In genomic region chr17:78737332-78737731, GRCh38 we compare ENCODE assay signal across 8 cellular contexts. TPM values are rescaled to one million over a fixed set of nuclear protein-coding genes. Genes with fewer than 3 reads are reported as not detected.
DNase-seq lines count a peak whose midpoint lies in the region; ATAC-seq and TF ChIP-seq lines count a peak whose summit lies in the region.

No MANE protein-coding gene starts in this region.

- TF ChIP-seq CTCF in GM12865 (IDR thresholded peaks at IDR 0.05; ENCODE audit: insufficient read depth, low read depth, low read length, missing control alignments) (no peak), gastroesophageal sphincter (IDR thresholded peaks at IDR 0.05) (no peak)

- H3K9me3 ChIP-seq in gastroesophageal sphincter = no peaks in the 10 kb centered on the region

- peak; percentile 40 for ATAC-seq in gastroesophageal sphincter
- ATAC-seq in HG02763 (IDR thresholded peaks at IDR 0.05; ENCODE audit: unreplicated experiment) = no peak
- ATAC-seq in GM18909 (IDR thresholded peaks at IDR 0.05; ENCODE audit: poor library complexity, unreplicated experiment) = no peak

- H3K27ac ChIP-seq in ACC112 (ENCODE audit: low read depth, low read length) = peak overlapping the region; percentile 39; the same call in 1 of the 2 replicates
- H3K27ac ChIP-seq in gastroesophageal sphincter = peak overlapping the region in 3 of 4 donors; percentile 56 to 78 (median 72)

- DNase-seq in GM12865 (ENCODE audit: low read depth) (no peak), SW 1271 (lab: John Stamatoyannopoulos, UW) (peak; percentile 22 to 26), C1 segment of cervical spinal cord (lab: John Stamatoyannopoulos, UW) (no peak), T1000 (lab: John Stamatoyannopoulos, UW) (no peak)

- no peak for TF ChIP-seq EP300 in gastroesophageal sphincter (IDR thresholded peaks at IDR 0.05)

- no peak for TF ChIP-seq POLR2A in gastroesophageal sphincter (IDR thresholded peaks at IDR 0.05)

- no peak overlapping the region for H2AFZ ChIP-seq in ACC112 (ENCODE audit: low read length, unreplicated experiment)

- H3K4me3 ChIP-seq in ACC112 (ENCODE audit: low read depth, low read length) = peak overlapping the region; percentile 37
- H3K4me3 ChIP-seq in GM12865 (ENCODE audit: low read depth, low read length) = peak overlapping the region; percentile 89
- H3K4me3 ChIP-seq in gastroesophageal sphincter = no peak overlapping the region

- WGBS in gastroesophageal sphincter (ENCODE audit: low coverage in 1 of 2), 2 donors = 16 to 23% methylated on average over 2 of the region's 2 CpGs

- H3K27me3 ChIP-seq in ACC112 (ENCODE audit: insufficient read depth, low read length) = no peaks in the 10 kb centered on the region
- H3K27me3 ChIP-seq in gastroesophageal sphincter = no peaks in the 10 kb centered on the region

- H3K36me3 ChIP-seq in ACC112 (ENCODE audit: insufficient read depth, low read length) (no peaks in the 10 kb centered on the region), gastroesophageal sphincter (no peaks in the 10 kb centered on the region)

- H3K4me1 ChIP-seq in ACC112 (ENCODE audit: control insufficient read depth, insufficient read depth, low read length, unreplicated experiment) (peaks cover 28% of the 10 kb centered on the region), gastroesophageal sphincter (peaks cover 0 to 83% (median 7%) of the 10 kb centered on the region in 3 donors)

- H3K79me2 ChIP-seq in ACC112 (ENCODE audit: control insufficient read depth, insufficient read depth, low read length, unreplicated experiment) = peaks cover 34% of the 10 kb centered on the region

RNA-seq across cellular contexts. Expression of gene CYTH1, which starts 44.7 kb away (rescaled TPM):
- total RNA-seq in gastroesophageal sphincter = 10 to 100 TPM; 26.9 to 38.0 (median 31.0) TPM

Comparison
In these comparisons a context has a peak if more than half of its experiments do, and no peak if none do; other contexts are left out.
1. H3K4me3 ChIP-seq: peak in ACC112 (single experiment) and GM12865 (single experiment); none in gastroesophageal sphincter (0 of 2).
2. DNase-seq: peak in SW 1271 (2 of 2); none in GM12865 (single experiment), C1 segment of cervical spinal cord (0 of 14) and T1000 (single experiment).